1 cellular context compared by ENCODE assay signal in the genomic region with DNA sequence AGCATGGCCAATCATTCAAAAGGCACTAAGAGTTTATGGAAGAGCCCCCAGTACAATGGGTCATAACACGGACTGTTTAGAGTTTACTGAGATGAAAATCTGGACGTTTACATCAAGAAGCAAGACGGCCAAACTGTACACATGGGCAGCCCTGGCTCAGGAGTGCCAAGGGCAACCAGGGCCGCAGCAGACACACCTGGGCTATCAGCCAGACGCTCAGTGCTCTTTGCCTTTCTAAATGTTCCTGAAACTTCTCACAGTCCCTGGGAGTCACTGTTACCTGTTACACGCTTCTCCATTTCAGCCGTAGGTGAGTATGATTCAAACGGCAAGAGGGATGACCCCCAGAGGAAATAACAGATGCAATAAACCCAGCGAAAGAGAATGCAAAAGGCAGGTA.
TF ChIP-seq lines count a peak whose summit lies in the region.

No MANE protein-coding gene starts in this region.

TF ChIP-seq in WTC11, 78 proteins besides CTCF, POLR2A, EP300 and RAD21 (continued from another document):
- TF ChIP-seq RORB (CRISPR knock-in tag; IDR thresholded peaks at IDR 0.05) (no peak), AFF4 (CRISPR knock-in tag; IDR thresholded peaks at IDR 0.05; ENCODE audit: borderline replicate concordance) (no peak), KAT7 (CRISPR knock-in tag; IDR thresholded peaks at IDR 0.05; ENCODE audit: borderline replicate concordance) (no peak), MXD4 (CRISPR knock-in tag; IDR thresholded peaks at IDR 0.05; ENCODE audit: borderline replicate concordance) (no peak), ETV6 (CRISPR knock-in tag; IDR thresholded peaks at IDR 0.05) (no peak), ARID4B (CRISPR knock-in tag; IDR thresholded peaks at IDR 0.05; ENCODE audit: borderline replicate concordance) (no peak), NFYB (CRISPR knock-in tag; conservative IDR thresholded peaks at IDR 0.05; ENCODE audit: low read depth) (no peak)
- TF ChIP-seq, protein P1, sequence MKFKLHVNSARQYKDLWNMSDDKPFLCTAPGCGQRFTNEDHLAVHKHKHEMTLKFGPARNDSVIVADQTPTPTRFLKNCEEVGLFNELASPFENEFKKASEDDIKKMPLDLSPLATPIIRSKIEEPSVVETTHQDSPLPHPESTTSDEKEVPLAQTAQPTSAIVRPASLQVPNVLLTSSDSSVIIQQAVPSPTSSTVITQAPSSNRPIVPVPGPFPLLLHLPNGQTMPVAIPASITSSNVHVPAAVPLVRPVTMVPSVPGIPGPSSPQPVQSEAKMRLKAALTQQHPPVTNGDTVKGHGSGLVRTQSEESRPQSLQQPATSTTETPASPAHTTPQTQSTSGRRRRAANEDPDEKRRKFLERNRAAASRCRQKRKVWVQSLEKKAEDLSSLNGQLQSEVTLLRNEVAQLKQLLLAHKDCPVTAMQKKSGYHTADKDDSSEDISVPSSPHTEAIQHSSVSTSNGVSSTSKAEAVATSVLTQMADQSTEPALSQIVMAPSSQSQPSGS (CRISPR knock-in tag; IDR thresholded peaks at IDR 0.05; ENCODE audit: borderline replicate concordance, low read depth), result no peak
- TF ChIP-seq, protein P2, sequence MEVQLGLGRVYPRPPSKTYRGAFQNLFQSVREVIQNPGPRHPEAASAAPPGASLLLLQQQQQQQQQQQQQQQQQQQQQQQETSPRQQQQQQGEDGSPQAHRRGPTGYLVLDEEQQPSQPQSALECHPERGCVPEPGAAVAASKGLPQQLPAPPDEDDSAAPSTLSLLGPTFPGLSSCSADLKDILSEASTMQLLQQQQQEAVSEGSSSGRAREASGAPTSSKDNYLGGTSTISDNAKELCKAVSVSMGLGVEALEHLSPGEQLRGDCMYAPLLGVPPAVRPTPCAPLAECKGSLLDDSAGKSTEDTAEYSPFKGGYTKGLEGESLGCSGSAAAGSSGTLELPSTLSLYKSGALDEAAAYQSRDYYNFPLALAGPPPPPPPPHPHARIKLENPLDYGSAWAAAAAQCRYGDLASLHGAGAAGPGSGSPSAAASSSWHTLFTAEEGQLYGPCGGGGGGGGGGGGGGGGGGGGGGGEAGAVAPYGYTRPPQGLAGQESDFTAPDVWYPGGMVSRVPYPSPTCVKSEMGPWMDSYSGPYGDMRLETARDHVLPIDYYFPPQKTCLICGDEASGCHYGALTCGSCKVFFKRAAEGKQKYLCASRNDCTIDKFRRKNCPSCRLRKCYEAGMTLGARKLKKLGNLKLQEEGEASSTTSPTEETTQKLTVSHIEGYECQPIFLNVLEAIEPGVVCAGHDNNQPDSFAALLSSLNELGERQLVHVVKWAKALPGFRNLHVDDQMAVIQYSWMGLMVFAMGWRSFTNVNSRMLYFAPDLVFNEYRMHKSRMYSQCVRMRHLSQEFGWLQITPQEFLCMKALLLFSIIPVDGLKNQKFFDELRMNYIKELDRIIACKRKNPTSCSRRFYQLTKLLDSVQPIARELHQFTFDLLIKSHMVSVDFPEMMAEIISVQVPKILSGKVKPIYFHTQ (CRISPR knock-in tag; IDR thresholded peaks at IDR 0.05), result no peak
